ENCODE assay signal across 18 cellular contexts in genomic region chr17:81074440-81074839, GRCh38. TPM values are rescaled to one million over a fixed set of nuclear protein-coding genes. Genes with fewer than 3 reads are reported as not detected.
DNase-seq lines count a peak whose midpoint lies in the region; ATAC-seq, FAIRE-seq and TF ChIP-seq lines count a peak whose summit lies in the region.
"Had no signal": no experiment of that assay in that cellular context is flagged by ENCODE, and none has a peak within 500 bp of the region (broad histone marks: within the 10 kb centered on the region; RNA-seq: fewer than 3 reads in every experiment).

No MANE protein-coding gene starts in this region.

- no peak overlapping the region for H4K8ac ChIP-seq in IMR-90 (ENCODE audit: low read depth in 2 of 2, low read length in 2 of 2)

- H3K27ac ChIP-seq in IMR-90 (ENCODE audit: insufficient read depth, low read length) (no peak overlapping the region), GM12878 (ENCODE audit: control insufficient read depth, insufficient read depth) (no peak overlapping the region), layer of hippocampus (ENCODE audit: low read depth, low read length) (peak overlapping the region; percentile 6)
- H3K27ac ChIP-seq: Peyer's patch had no signal

- no peak overlapping the region for H3K9ac ChIP-seq in IMR-90 (ENCODE audit: low read depth, low read length)
- no peak overlapping the region for H3K9ac ChIP-seq in GM12878 (ENCODE audit: control insufficient read depth, insufficient read depth, low read length)

- H3K4me2 ChIP-seq in IMR-90 (ENCODE audit: low read depth, low read length) (no peak overlapping the region), GM12878 (ENCODE audit: control insufficient read depth, insufficient read depth) (no peak overlapping the region)

- peaks cover 3% of the 10 kb centered on the region for H3K36me3 Mint-ChIP-seq in type B pancreatic cell
- H3K36me3 Mint-ChIP-seq: CD8-positive, alpha-beta memory T cell had no signal

- TF ChIP-seq CTCF in IMR-90 (conservative IDR thresholded peaks at IDR 0.05; ENCODE audit: low read depth, low read length) (no peak), GM12878 (IDR thresholded peaks at IDR 0.05 in 2 of 3, conservative IDR thresholded peaks at IDR 0.05 in 1 of 3; ENCODE audit: control insufficient read depth in 2 of 3, extremely low read depth in 1 of 3, insufficient read depth in 1 of 3, low read depth in 3 of 3, low read length in 3 of 3) (no peak), type B pancreatic cell (conservative IDR thresholded peaks at IDR 0.05) (no peak)

- H2AFZ ChIP-seq in IMR-90 (replicated peaks; ENCODE audit: low read length, poor library complexity) (peak overlapping the region; percentile 63), GM12878 (ENCODE audit: control insufficient read depth, low read depth, low read length) (no peak overlapping the region)

- H3K4me3 Mint-ChIP-seq in type B pancreatic cell = no peak overlapping the region
- H3K4me3 Mint-ChIP-seq: CD8-positive, alpha-beta memory T cell had no signal

- no peak overlapping the region for H2BK15ac ChIP-seq in IMR-90 (ENCODE audit: low read depth, low read length)

- no peak overlapping the region for H3K4ac ChIP-seq in IMR-90 (ENCODE audit: low read depth, low read length)

- no peak overlapping the region for H2AK9ac ChIP-seq in IMR-90 (replicated peaks; ENCODE audit: low read depth, low read length, poor library complexity)

- H4K20me1 ChIP-seq in IMR-90 (ENCODE audit: insufficient read depth, low read length) = 0 out of 2 replicates have a peak, but pooled peaks cover 4% of the 10 kb centered on the region
- H4K20me1 ChIP-seq in GM12878 (ENCODE audit: control insufficient read depth, insufficient read depth) = no peaks in the 10 kb centered on the region

- POLR2A ChIA-PET in IMR-90 (lab: Charles Lee; ENCODE audit: unreplicated experiment) (no interaction called here), GM12878 (lab: Charles Lee) (no interaction called here)

- peaks cover 0 to 4% of the 10 kb centered on the region in 2 experiments; a peak in 1 of 4 replicates for H3K79me1 ChIP-seq in IMR-90 (ENCODE audit: low read depth in 1 of 2, low read length in 2 of 2)

- TF ChIP-seq EP300 in GM12878 (IDR thresholded peaks at IDR 0.05; ENCODE audit: borderline replicate concordance in 1 of 2, control insufficient read depth in 1 of 2, low read depth in 2 of 2, low read length in 2 of 2) = no peak

- intact Hi-C loops in IMR-90 (cut with micrococcal nuclease) (no loop called here), GM12878 (cut with micrococcal nuclease; ENCODE audit: unreplicated experiment) (no loop called here)

- no peak for FAIRE-seq in GM12878 (lab: Jason Lieb, UNC)
- FAIRE-seq: GM12891 had no signal

- H2BK5ac ChIP-seq in IMR-90 (ENCODE audit: low read depth, low read length, poor library complexity, severe bottlenecking) = no peak overlapping the region

- no peak for TF ChIP-seq POLR2A in IMR-90 (IDR thresholded peaks at IDR 0.05; ENCODE audit: low read depth, low read length)
- TF ChIP-seq POLR2A in GM12878 (IDR thresholded peaks at IDR 0.05; ENCODE audit: low read depth, low read length) = no peak

- BruUV-seq in IMR-90 (replicated peaks; lab: Mats Ljungman, UMichigan) = no TSS peak
- BruUV-seq in GM12878 (replicated peaks; lab: Mats Ljungman, UMichigan) = no TSS peak

- no peak overlapping the region for H3K14ac ChIP-seq in IMR-90 (replicated peaks; ENCODE audit: low read depth, low read length)

- no peaks in the 10 kb centered on the region for H3K27me3 Mint-ChIP-seq in type B pancreatic cell
- H3K27me3 Mint-ChIP-seq: CD8-positive, alpha-beta memory T cell had no signal

- H4K91ac ChIP-seq in IMR-90 (ENCODE audit: insufficient read depth, low read depth, low read length) = no peak overlapping the region

- CTCF ChIA-PET in IMR-90 (lab: Yijun Ruan, JAX) = no interaction called here
- CTCF ChIA-PET in GM12878 (lab: Yijun Ruan, JAX) = no interaction called here

- H3K36me3 ChIP-seq in IMR-90 (ENCODE audit: control insufficient read depth, insufficient read depth, low read length) (peaks cover 9% of the 10 kb centered on the region; the same call in 1 of the 2 replicates), GM12878 (ENCODE audit: control insufficient read depth in 2 of 2, insufficient read depth in 2 of 2, low read length in 1 of 2) (no peaks in the 10 kb centered on the region)
- H3K36me3 ChIP-seq: Peyer's patch had no signal

- RAD21 ChIA-PET in GM12878 (lab: Charles Lee; ENCODE audit: unreplicated experiment) = no interaction called here

- 91% methylated on average over 18 of the region's 24 CpGs; no CpG with 5 or more reads in 1 of the 2 experiments for WGBS in IMR-90 (ENCODE audit: extremely low coverage in 2 of 2, insufficient read length in 1 of 2), 2 experiments
- WGBS in GM12878 (ENCODE audit: insufficient coverage, insufficient replicate concordance, low lambda C conversion rate, missing lambda C conversion rate) = 58% methylated on average over 24 of the region's 24 CpGs

- no peak overlapping the region for H4K5ac ChIP-seq in IMR-90 (ENCODE audit: low read depth, low read length)

- no peak overlapping the region for H3K18ac ChIP-seq in IMR-90 (ENCODE audit: low read depth, low read length)

- TF ChIP-seq RAD21 in IMR-90 (IDR thresholded peaks at IDR 0.05; ENCODE audit: low read length) = no peak
- no peak for TF ChIP-seq RAD21 in GM12878 (IDR thresholded peaks at IDR 0.05; ENCODE audit: insufficient read depth, low read depth, low read length)

- in situ Hi-C loops in IMR-90 (cut with MboI; ENCODE audit: low sequenced_read_pairs) = no loop called here
- in situ Hi-C loops in GM12878 (cut with MboI) = no loop called here

- no peak for DNase-seq in IMR-90
- DNase-seq in GM12878 (ENCODE audit: low read depth, low spot score) = no peak
- DNase-seq in type B pancreatic cell (ENCODE audit: extremely low spot score, unreplicated experiment) = no peak
- no peak for DNase-seq in iPS-NIHi11 (ENCODE audit: low spot score)
- DNase-seq: CD8-positive, alpha-beta memory T cell; DMS53; EL; HCEC 1CT; MM.1S; NCI-H1105; NCI-H1694; NCI-H2081 treated with DMSO at 0.1 percent for 48 hours; Peyer's patch had no signal

- H3K4me1 Mint-ChIP-seq in type B pancreatic cell (ENCODE audit: unreplicated experiment) = peaks cover 33% of the 10 kb centered on the region
- H3K4me1 Mint-ChIP-seq: CD8-positive, alpha-beta memory T cell had no signal

- H3K4me1 ChIP-seq in IMR-90 (ENCODE audit: control insufficient read depth, insufficient read depth, low read length) = no peaks in the 10 kb centered on the region
- H3K4me1 ChIP-seq in GM12878 (ENCODE audit: control insufficient read depth, insufficient read depth, low read length) = no peaks in the 10 kb centered on the region
- H3K4me1 ChIP-seq: Peyer's patch had no signal

- H3K9me1 ChIP-seq in IMR-90 (ENCODE audit: insufficient read depth, low read length) = peaks cover 8% of the 10 kb centered on the region

- no peak overlapping the region for H2BK20ac ChIP-seq in IMR-90 (ENCODE audit: low read depth, low read length)

- no peak overlapping the region for H2AK5ac ChIP-seq in IMR-90 (ENCODE audit: low read depth, low read length)

- H3K4me3 ChIP-seq in IMR-90 (ENCODE audit: insufficient read depth, low read depth, low read length) (no peak overlapping the region), GM12878 (no peak overlapping the region)
- H3K4me3 ChIP-seq: Peyer's patch had no signal

- no peak overlapping the region for H3K56ac ChIP-seq in IMR-90 (ENCODE audit: extremely low read depth, insufficient read depth, low read length)

- no peaks in the 10 kb centered on the region for H3K9me3 Mint-ChIP-seq in type B pancreatic cell
- H3K9me3 Mint-ChIP-seq: CD8-positive, alpha-beta memory T cell had no signal

- dilution Hi-C loops in IMR-90 (cut with HindIII; ENCODE audit: low sequenced_read_pairs, unreplicated experiment) = no loop called here

- ATAC-seq in IMR-90 (ENCODE audit: low read depth) (no peak), GM12878 (no peak), GM19455 (IDR thresholded peaks at IDR 0.05; ENCODE audit: unreplicated experiment) (no peak), GM19351 (IDR thresholded peaks at IDR 0.05; ENCODE audit: unreplicated experiment) (no peak)
- ATAC-seq: Right ventricle myocardium inferior had no signal

- no peaks in the 10 kb centered on the region for H3K27me3 ChIP-seq in IMR-90 (ENCODE audit: control insufficient read depth, insufficient read depth, low read length)
- peaks cover 0 to 1% of the 10 kb centered on the region in 2 experiments; a peak in 3 of 4 replicates for H3K27me3 ChIP-seq in GM12878 (replicated peaks in 1 of 2; ENCODE audit: control insufficient read depth in 2 of 2, insufficient read depth in 2 of 2, low read length in 1 of 2)
- no peaks in the 10 kb centered on the region for H3K27me3 ChIP-seq in layer of hippocampus (ENCODE audit: control insufficient read depth, insufficient read depth, low read length)
- H3K27me3 ChIP-seq: Peyer's patch had no signal

- H2BK120ac ChIP-seq in IMR-90 (ENCODE audit: low read depth, low read length) = no peak overlapping the region

- H3K9me3 ChIP-seq in IMR-90 (ENCODE audit: control insufficient read depth, insufficient read depth, low read length) = no peaks in the 10 kb centered on the region
- H3K9me3 ChIP-seq in GM12878 (replicated peaks; ENCODE audit: control insufficient read depth, insufficient read depth, low read length) = no peaks in the 10 kb centered on the region
- H3K9me3 ChIP-seq: Peyer's patch had no signal

- H3K79me2 ChIP-seq in GM12878 (ENCODE audit: control insufficient read depth, insufficient read depth, low read length) = no peaks in the 10 kb centered on the region

- peak overlapping the region; percentile 19 for H3K27ac Mint-ChIP-seq in type B pancreatic cell
- H3K27ac Mint-ChIP-seq: CD8-positive, alpha-beta memory T cell had no signal

- SMC1A ChIA-PET in GM12878 (lab: Charles Lee; ENCODE audit: uncharacterized antibody, unreplicated experiment) = no interaction called here

- H3K23ac ChIP-seq in IMR-90 (ENCODE audit: low read depth, low read length) = no peak overlapping the region

RNA-seq across cellular contexts. Expression of gene BAIAP2, which starts 39.5 kb away (rescaled TPM):
- 18.3 and 22.8 TPM in 2 replicates for total RNA-seq in IMR-90 (2012; rRNA removed)
- polyA plus RNA-seq in IMR-90 (2012; rRNA removed) = 32.6 and 36.1 TPM in 2 replicates
- polyA plus RNA-seq in IMR-90 (2012; cell fraction: cytosol; rRNA removed) = 27.3 and 38.0 TPM in 2 replicates
- polyA plus RNA-seq in IMR-90 (2012; cell fraction: nucleus; rRNA removed; ENCODE audit: low replicate concordance) = 37.9 and 82.6 TPM in 2 replicates
- total RNA-seq in GM12878 (2013; cell fraction: nucleolus; rRNA removed) = 2.8 and 3.2 TPM in 2 replicates
- total RNA-seq in GM12878 (2014; rRNA removed) = 0.11 and 1.1 TPM in 2 replicates
- 0.18 TPM in 2 replicates for total RNA-seq in GM12878 (2014; rRNA removed; fragmentation: Illumina TruSeq; extraction: Trizol)
- 0.64 and 1.2 TPM in 2 replicates for total RNA-seq in GM12878 (2021)
- 0.67 TPM for polyA plus RNA-seq in GM12878 (2011; ENCODE audit: low read depth)
- 0.22 TPM in 1 of 2 replicates, not detected in the other for polyA plus RNA-seq in GM12878 (2011; rRNA removed)
- 0.16 and 0.17 TPM in 2 replicates for polyA plus RNA-seq in GM12878 (2011; cell fraction: cytosol; rRNA removed)
- 0.61 and 1.4 TPM in 2 replicates for polyA plus RNA-seq in GM12878 (2011; cell fraction: nucleus; rRNA removed)
- polyA plus RNA-seq in GM12878 (2012) = 1.3 and 1.7 TPM in 2 replicates
- polyA plus RNA-seq in GM12878 (2014; fragmentation: Illumina TruSeq; extraction: Trizol) = 0.15 TPM in 1 of 2 replicates, not detected in the other
- not detected for polyA plus RNA-seq in GM12878 (2014; fragmentation: Nextera tagmentation; extraction: Ambion mirVana)
- polyA plus RNA-seq in GM12878 (2014; rRNA removed) = 0.56 and 2.6 TPM in 2 replicates
- under 1 TPM; 0.39 to 0.53 TPM for polyA plus RNA-seq in GM12878 (2016; fragmentation: Nextera tagmentation; extraction: Ambion mirVana)
- polyA minus RNA-seq in GM12878 (2011; rRNA and poly(A)+ RNA removed) = 0.15 and 0.57 TPM in 2 replicates
- polyA minus RNA-seq in GM12878 (2011; cell fraction: cytosol; rRNA and poly(A)+ RNA removed) = not detected in 2 replicates
- polyA minus RNA-seq in GM12878 (2011; cell fraction: nucleus; rRNA and poly(A)+ RNA removed) = 0.48 and 0.97 TPM in 2 replicates
- 62.7 and 120 TPM in 2 replicates for total RNA-seq in type B pancreatic cell (ENCODE audit: low replicate concordance)
